8 cellular contexts compared by ENCODE assay signal in genomic region chr22:35231585-35232084, GRCh38. TPM values are rescaled to one million over a fixed set of nuclear protein-coding genes. Genes with fewer than 3 reads are reported as not detected.
DNase-seq lines count a peak whose midpoint lies in the region; ATAC-seq, FAIRE-seq and TF ChIP-seq lines count a peak whose summit lies in the region.

No MANE protein-coding gene starts in this region.

- H3K4me1 ChIP-seq in body of pancreas (peaks cover 3% of the 10 kb centered on the region), kidney (ENCODE audit: control insufficient read depth in 1 of 2, insufficient read depth in 1 of 2, low read depth in 1 of 2, low read length in 2 of 2) (no peaks in the 10 kb centered on the region)

- no peak overlapping the region for H3K9ac ChIP-seq in kidney (ENCODE audit: low read length in 2 of 2)

- no peak for TF ChIP-seq POLR2A in GM12892 (IDR thresholded peaks at IDR 0.05; ENCODE audit: low read depth, low read length)
- TF ChIP-seq POLR2A in body of pancreas (IDR thresholded peaks at IDR 0.05), result no peak

- DNase-seq in GM12892 (ENCODE audit: insufficient read length) (peak; percentile 27), NCI-H2107 (lab: John Stamatoyannopoulos, UW) (peak; percentile 14), UCSD-AML1 (lab: John Stamatoyannopoulos, UW; ENCODE audit: unreplicated experiment) (peak; percentile 64), body of pancreas (peak; percentile 75 to 81 (median 80)), kidney (peak; percentile 78)
- DNase-seq in stimulated activated CD4-positive, alpha-beta T cell treated with anti-CD3 and anti-CD28 coated beads, Interleukin-2, amount 100 ng/mL, for 48 hours, result peak; percentile 68 to 72

- FAIRE-seq in GM12892 (lab: Jason Lieb, UNC), result peak; percentile 58
- no peak for FAIRE-seq in kidney (lab: Jason Lieb, UNC)

- TF ChIP-seq CTCF in 22Rv1 (IDR thresholded peaks at IDR 0.05) (peak; percentile 96), body of pancreas (IDR thresholded peaks at IDR 0.05) (peak; percentile 81 to 96 (median 92)), kidney (IDR thresholded peaks at IDR 0.05; ENCODE audit: borderline replicate concordance, extremely low read depth, insufficient read depth) (peak; percentile 81)

- H3K9me3 ChIP-seq in body of pancreas (no peaks in the 10 kb centered on the region), kidney (ENCODE audit: control insufficient read depth in 1 of 2, low read length in 2 of 2) (peaks cover 0 to 2% of the 10 kb centered on the region in 2 donors)

- no peaks in the 10 kb centered on the region for H3K36me3 ChIP-seq in body of pancreas (replicated peaks in 1 of 2; ENCODE audit: insufficient read depth in 1 of 2, low read depth in 2 of 2)
- no peaks in the 10 kb centered on the region for H3K36me3 ChIP-seq in kidney (ENCODE audit: control insufficient read depth in 1 of 2, insufficient read depth in 2 of 2, low read length in 2 of 2)

- intact Hi-C loops in body of pancreas (cut with DNase I), result no loop called here
- intact Hi-C loops in kidney (cut with DNase I), result no loop called here

- H3K27ac ChIP-seq in 22Rv1, result peak overlapping the region; percentile 82
- H3K27ac ChIP-seq in body of pancreas, result no peak overlapping the region
- H3K27ac ChIP-seq in kidney (ENCODE audit: low read depth in 2 of 2, low read length in 2 of 2), result no peak overlapping the region

- H3K27me3 ChIP-seq in body of pancreas, result no peaks in the 10 kb centered on the region

- ATAC-seq in body of pancreas (peak; percentile 89), GM21515 (IDR thresholded peaks at IDR 0.05; ENCODE audit: unreplicated experiment) (no peak)

- 12 to 17% methylated on average over 7 of the region's 7 CpGs for WGBS in body of pancreas, 2 donors

- H3K4me3 ChIP-seq in body of pancreas, result no peak overlapping the region
- no peak overlapping the region for H3K4me3 ChIP-seq in kidney (ENCODE audit: low read length in 2 of 2)

RNA-seq across cellular contexts. Expression of gene HMGXB4, which starts 25.7 kb away (rescaled TPM):
- 22.1 TPM for polyA plus RNA-seq in GM12892 (2012; ENCODE audit: missing spikeins)
- total RNA-seq in body of pancreas, result 10 to 100 TPM in 1 of 2 donors, 1 to 10 TPM in 1; 8.2 to 13.0 TPM
- 17.3 TPM for total RNA-seq in kidney
- polyA plus RNA-seq in kidney (ENCODE audit: insufficient read depth, low read depth, low replicate concordance), result 3.7 TPM

Comparison
In these comparisons a context has a peak if more than half of its experiments do, and no peak if none do; other contexts are left out.
1. DNase-seq: peak in every context shown above with its lines; median percentile 80 in body of pancreas; 78 in kidney; 70 in stimulated activated CD4-positive, alpha-beta T cell treated with anti-CD3 and anti-CD28 coated beads, Interleukin-2, amount 100 ng/mL, for 48 hours; 64 in UCSD-AML1; 27 in GM12892; 14 in NCI-H2107.